29 cellular contexts compared by ENCODE assay signal in the genomic region with DNA sequence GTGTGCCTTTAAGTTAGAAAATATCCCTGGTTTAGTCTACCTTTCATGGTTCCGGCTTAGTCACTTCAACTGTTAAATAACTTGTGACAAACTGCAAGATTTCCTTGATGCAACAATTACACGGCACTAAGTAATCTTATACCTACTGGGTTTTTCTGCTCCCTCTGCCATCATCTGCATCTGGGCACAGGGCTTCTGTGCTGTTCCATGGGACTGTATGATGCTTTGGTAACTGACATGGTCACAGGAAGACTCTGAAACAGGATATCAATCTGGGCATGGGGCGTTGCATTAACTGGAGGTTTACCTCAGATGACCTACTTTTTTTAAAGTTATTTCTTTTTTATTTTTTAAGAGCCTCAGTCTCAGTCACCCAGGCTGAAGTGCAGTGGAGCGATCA.
"Had no signal": no experiment of that assay in that cellular context is flagged by ENCODE, and none has a peak within 500 bp of the region (broad histone marks: within the 10 kb centered on the region; RNA-seq: fewer than 3 reads in every experiment).

No MANE protein-coding gene starts in this region.

- H3K27ac ChIP-seq: RWPE1 had no signal

- H3K9ac ChIP-seq: SK-N-SH had no signal

- H3K36me3 ChIP-seq: MG63, SJCRH30 had no signal

- H3K4me1 Mint-ChIP-seq: activated CD8-positive, alpha-beta memory T cell treated with anti-CD3 and anti-CD28 coated beads, Interleukin-2, amount 10 ng/mL, durations not matched to agents 7 days and 5 days; activated naive CD8-positive, alpha-beta T cell treated with anti-CD3 and anti-CD28 coated beads, Interleukin-2, amount 50 U/mL, for 24 hours had no signal

- H3K27me3 ChIP-seq: MG63, SJCRH30 had no signal

- H3K4me2 ChIP-seq: SK-N-SH had no signal

- H3K9me2 ChIP-seq: SK-N-SH had no signal

- H3K9me3 ChIP-seq: MG63, SK-N-SH had no signal

- H3K27me3 Mint-ChIP-seq: activated CD8-positive, alpha-beta memory T cell treated with anti-CD3 and anti-CD28 coated beads, Interleukin-2, amount 10 ng/mL, durations not matched to agents 7 days and 5 days had no signal

- DNase-seq: activated CD4-positive, alpha-beta T cell treated with anti-CD3 and anti-CD28 coated beads for 4 hours; activated CD8-positive, alpha-beta memory T cell treated with anti-CD3 and anti-CD28 coated beads, Interleukin-2, amount 10 ng/mL, durations not matched to agents 7 days and 5 days; activated effector memory CD4-positive, alpha-beta T cell treated with Interleukin-2 at 50 U/mL for 16 hours; activated naive CD4-positive, alpha-beta T cell; activated naive CD8-positive, alpha-beta T cell treated with anti-CD3 and anti-CD28 coated beads, Interleukin-2, amount 50 U/mL, for 24 hours; activated T-cell treated with anti-CD3 and anti-CD28 coated beads, Interleukin-2, amount 50 U/mL, for 24 hours; amygdala; cerebellar nuclear complex; KBM-7; MG63; MV-4-11; NCI-H1092 treated with DMSO at 0.1 percent for 48 hours; NCI-H1417 treated with DMSO at 0.1 percent for 48 hours; NCI-H1694; NCI-H2029; NCI-H2107; NCI-H510A treated with DMSO at 0.1 percent for 48 hours; NCI-H69; NK-92 treated with Interleukin-12 subunit alpha and Interleukin-12 subunit beta, amount 100 ng/mL, for 24 hours; OCI-M1; Right ventricle myocardium superior; SJCRH30; SK-N-SH; T-helper 1 cell had no signal

- H3K4me3 ChIP-seq: MG63, SJCRH30 had no signal

- H3K27ac Mint-ChIP-seq: activated CD8-positive, alpha-beta memory T cell treated with anti-CD3 and anti-CD28 coated beads, Interleukin-2, amount 10 ng/mL, durations not matched to agents 7 days and 5 days; activated naive CD4-positive, alpha-beta T cell treated with anti-CD3 and anti-CD28 coated beads, Interleukin-2, amount 50 U/mL, for 72 hours; activated naive CD8-positive, alpha-beta T cell treated with anti-CD3 and anti-CD28 coated beads, Interleukin-2, amount 50 U/mL, for 24 hours; activated T-cell treated with anti-CD3 and anti-CD28 coated beads, Interleukin-2, amount 50 U/mL, for 24 hours; activated T-helper 1 cell treated with anti-CD3 and anti-CD28 coated beads, Interleukin-12 subunit alpha, Interleukin-12 subunit beta, Interleukin-2, Interleukin-4 antibody, amounts not matched to agents 30 ng/mL and 10 ng/mL and 1 ng/mL, durations not matched to agents 14 hours and 24 hours and 36 hours had no signal

- ATAC-seq: activated CD4-positive, CD25-positive, alpha-beta regulatory T cell treated with anti-CD3 and anti-CD28 coated beads, Interleukin-2, amount 50 U/mL, for 24 hours; activated CD8-positive, alpha-beta memory T cell treated with anti-CD3 and anti-CD28 coated beads, Interleukin-2, amount 10 ng/mL, durations not matched to agents 7 days and 5 days; activated naive CD4-positive, alpha-beta T cell treated with anti-CD3 and anti-CD28 coated beads, Interleukin-2, amount 50 U/mL, for 72 hours; activated naive CD8-positive, alpha-beta T cell treated with anti-CD3 and anti-CD28 coated beads, Interleukin-2, amount 50 U/mL, for 24 hours; Panc1 had no signal

- H3K4me3 Mint-ChIP-seq: activated CD8-positive, alpha-beta memory T cell treated with anti-CD3 and anti-CD28 coated beads, Interleukin-2, amount 10 ng/mL, durations not matched to agents 7 days and 5 days; activated naive CD8-positive, alpha-beta T cell treated with anti-CD3 and anti-CD28 coated beads, Interleukin-2, amount 50 U/mL, for 24 hours; activated T-cell treated with anti-CD3 and anti-CD28 coated beads, Interleukin-2, amount 50 U/mL, for 24 hours; activated T-helper 1 cell treated with anti-CD3 and anti-CD28 coated beads, Interleukin-12 subunit alpha, Interleukin-12 subunit beta, Interleukin-2, Interleukin-4 antibody, amounts not matched to agents 30 ng/mL and 10 ng/mL and 1 ng/mL, durations not matched to agents 14 hours and 24 hours and 36 hours had no signal

- H3K36me3 Mint-ChIP-seq: activated CD8-positive, alpha-beta memory T cell treated with anti-CD3 and anti-CD28 coated beads, Interleukin-2, amount 10 ng/mL, durations not matched to agents 7 days and 5 days; activated naive CD4-positive, alpha-beta T cell treated with anti-CD3 and anti-CD28 coated beads, Interleukin-2, amount 50 U/mL, for 72 hours had no signal
